In the genomic region with DNA sequence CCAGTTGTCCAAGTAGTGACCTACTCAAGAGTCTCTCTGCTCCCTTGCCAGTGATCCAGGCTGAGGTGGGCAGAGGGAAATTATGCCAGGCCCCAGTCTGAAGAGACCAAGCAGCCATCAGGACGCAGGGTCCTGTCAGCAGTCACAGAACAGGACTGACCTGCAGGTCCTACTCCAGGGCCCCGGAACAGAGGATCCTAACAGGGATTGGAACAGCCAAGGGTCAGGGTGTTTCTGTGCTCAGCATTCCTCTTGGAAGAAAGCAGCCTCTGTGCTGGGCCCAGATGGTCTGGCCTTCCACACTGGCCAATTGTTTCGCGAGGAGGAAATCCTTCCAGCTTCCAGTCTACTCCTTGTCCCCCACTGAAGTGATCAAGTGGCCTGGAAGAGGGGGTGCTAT, we compare ENCODE assay signal across 15 cellular contexts.
"Had no signal": no experiment of that assay in that cellular context is flagged by ENCODE, and none has a peak within 500 bp of the region (broad histone marks: within the 10 kb centered on the region; RNA-seq: fewer than 3 reads in every experiment).

No MANE protein-coding gene starts in this region.

- H3K36me3 Mint-ChIP-seq: natural killer cell treated with Interleukin-12 subunit alpha and Interleukin-12 subunit beta and Interleukin-15 and Interleukin-18, amount 100 ng/mL, for 72 hours had no signal

- H3K27me3 ChIP-seq: gastroesophageal sphincter, left lung, ovary, stomach, uterus had no signal

- H3K4me1 Mint-ChIP-seq: activated T-helper 17 cell treated with anti-CD3 and anti-CD28 coated beads, Interleukin-2, amount 50 U/mL, for 72 hours had no signal

- H3K4me3 Mint-ChIP-seq: activated T-helper 17 cell treated with anti-CD3 and anti-CD28 coated beads, Interleukin-2, amount 50 U/mL, for 72 hours; natural killer cell treated with Interleukin-12 subunit alpha and Interleukin-12 subunit beta and Interleukin-15 and Interleukin-18, amount 100 ng/mL, for 72 hours had no signal

- H3K27ac Mint-ChIP-seq: activated T-helper 17 cell treated with anti-CD3 and anti-CD28 coated beads, Interleukin-2, amount 50 U/mL, for 72 hours; natural killer cell treated with Interleukin-12 subunit alpha and Interleukin-12 subunit beta and Interleukin-15 and Interleukin-18, amount 100 ng/mL, for 72 hours had no signal

- H3K27ac ChIP-seq: gastroesophageal sphincter, left lung, ovary, SK-N-MC, skin epidermis, stomach, uterus had no signal

- H3K4me1 ChIP-seq: gastroesophageal sphincter, left lung, stomach, uterus had no signal

- DNase-seq: activated CD4-positive, CD25-positive, alpha-beta regulatory T cell treated with anti-CD3 and anti-CD28 coated beads, Interleukin-2, amount 50 U/mL, for 72 hours; activated naive CD4-positive, alpha-beta T cell treated with Interleukin-2 at 50 U/mL for 16 hours; dermis blood vessel endothelial cell; kidney; left lung; mammary epithelial cell; ovary; stomach; T-helper 9 cell; uterus had no signal

- H3K9me3 Mint-ChIP-seq: activated T-helper 17 cell treated with anti-CD3 and anti-CD28 coated beads, Interleukin-2, amount 50 U/mL, for 72 hours; natural killer cell treated with Interleukin-12 subunit alpha and Interleukin-12 subunit beta and Interleukin-15 and Interleukin-18, amount 100 ng/mL, for 72 hours had no signal

- ATAC-seq: activated T-helper 17 cell treated with anti-CD3 and anti-CD28 coated beads, Interleukin-2, amount 50 U/mL, for 72 hours; gastroesophageal sphincter; left lung had no signal

- H3K36me3 ChIP-seq: gastroesophageal sphincter, left lung, ovary, stomach, uterus had no signal

- H3K4me3 ChIP-seq: gastroesophageal sphincter, left lung, ovary, SK-N-MC, skin epidermis, stomach, uterus had no signal

- H3K9me3 ChIP-seq: gastroesophageal sphincter, left lung, ovary, stomach, uterus had no signal
